24 cellular contexts compared by ENCODE assay signal in genomic region chr1:161902146-161902545, GRCh38.
A peak's percentile ranks its signal among the peaks of the same experiment; 100 is the strongest.
DNase-seq lines count a peak whose midpoint lies in the region; ATAC-seq, FAIRE-seq and TF ChIP-seq lines count a peak whose summit lies in the region.
"Had no signal": no experiment of that assay in that cellular context is flagged by ENCODE, and none has a peak within 500 bp of the region (broad histone marks: within the 10 kb centered on the region; RNA-seq: fewer than 3 reads in every experiment).

No MANE protein-coding gene starts in this region.

- no peak overlapping the region for H3K4me3 Mint-ChIP-seq in nephron
- H3K4me3 Mint-ChIP-seq: CD4-positive, alpha-beta memory T cell; H9; HFFc6 had no signal

- H3K9me3 Mint-ChIP-seq in nephron = no peaks in the 10 kb centered on the region
- H3K9me3 Mint-ChIP-seq: CD4-positive, alpha-beta memory T cell; H9; HFFc6 had no signal

- H3K27me3 Mint-ChIP-seq in nephron (ENCODE audit: low read depth) = no peaks in the 10 kb centered on the region
- H3K27me3 Mint-ChIP-seq: CD4-positive, alpha-beta memory T cell had no signal

- intact Hi-C loops in posterior vena cava (cut with DNase I) = no loop called here
- intact Hi-C loops in right cardiac atrium (cut with DNase I) = no loop called here

- peaks cover 50% of the 10 kb centered on the region for H3K4me1 Mint-ChIP-seq in nephron

- peak overlapping the region; percentile 90 to 95 (median 91) for H3K27ac Mint-ChIP-seq in nephron
- H3K27ac Mint-ChIP-seq: H9, HFFc6 had no signal

- no peaks in the 10 kb centered on the region for H3K4me1 ChIP-seq in right cardiac atrium (ENCODE audit: control insufficient read depth, insufficient read depth, low read length)

- no peaks in the 10 kb centered on the region for H3K36me3 Mint-ChIP-seq in nephron (ENCODE audit: low read depth)

- H3K27me3 ChIP-seq in right cardiac atrium (ENCODE audit: control insufficient read depth, insufficient read depth) = no peaks in the 10 kb centered on the region

- peak; percentile 74 for FAIRE-seq in RCC 7860 (lab: Jason Lieb, UNC)
- FAIRE-seq: A549, GM12878, GM18507, H1 had no signal

- H3K4me3 ChIP-seq in right cardiac atrium (ENCODE audit: low read length) = no peak overlapping the region
- H3K4me3 ChIP-seq: A549, GM12878, GM23248 had no signal

- no peak overlapping the region for H3K27ac ChIP-seq in right cardiac atrium (ENCODE audit: low read length)
- H3K27ac ChIP-seq: A549, GM23248 had no signal

- ATAC-seq in HG03196 (IDR thresholded peaks at IDR 0.05; ENCODE audit: unreplicated experiment) (no peak), right cardiac atrium (no peak), GM21737 (IDR thresholded peaks at IDR 0.05; ENCODE audit: unreplicated experiment) (no peak)
- ATAC-seq: A549, GM12878, HCT116 had no signal

- peak; percentile 67 for DNase-seq in Caki2 (ENCODE audit: low read depth)
- DNase-seq in RCC 7860 (ENCODE audit: low spot score) = no peak
- peak; percentile 71 for DNase-seq in kidney tubule cell (ENCODE audit: low spot score)
- no peak for DNase-seq in posterior vena cava (ENCODE audit: low spot score)
- no peak for DNase-seq in right cardiac atrium
- DNase-seq: 8988T; C1 segment of cervical spinal cord; Caco-2; CD4-positive, alpha-beta memory T cell; DMS 273 treated with DMSO at 0.1 percent for 48 hours; DMS79; EL; GDM1; GM23248; H9; HFFc6 had no signal

- TF ChIP-seq CTCF in nephron (IDR thresholded peaks at IDR 0.05; ENCODE audit: unreplicated experiment in 3 of 3) = no peak

- 97% methylated on average over 2 of the region's 2 CpGs for WGBS in right cardiac atrium

- in situ Hi-C loops in Caki2 (cut with HindIII; ENCODE audit: low pct_unique_long_range_greater_than_20kb, low sequenced_read_pairs) = no loop called here

- H3K9me3 ChIP-seq in right cardiac atrium (ENCODE audit: control insufficient read depth, low read length) = no peaks in the 10 kb centered on the region
- H3K9me3 ChIP-seq: A549, Caco-2 had no signal

Comparison
In these comparisons a context has a peak if more than half of its experiments do, and no peak if none do; other contexts are left out.
1. DNase-seq: peak in Caki2 (single experiment) and kidney tubule cell (single experiment); none in RCC 7860 (single experiment), posterior vena cava (single experiment) and right cardiac atrium (0 of 3).